15 cellular contexts compared by ENCODE assay signal in the genomic region with DNA sequence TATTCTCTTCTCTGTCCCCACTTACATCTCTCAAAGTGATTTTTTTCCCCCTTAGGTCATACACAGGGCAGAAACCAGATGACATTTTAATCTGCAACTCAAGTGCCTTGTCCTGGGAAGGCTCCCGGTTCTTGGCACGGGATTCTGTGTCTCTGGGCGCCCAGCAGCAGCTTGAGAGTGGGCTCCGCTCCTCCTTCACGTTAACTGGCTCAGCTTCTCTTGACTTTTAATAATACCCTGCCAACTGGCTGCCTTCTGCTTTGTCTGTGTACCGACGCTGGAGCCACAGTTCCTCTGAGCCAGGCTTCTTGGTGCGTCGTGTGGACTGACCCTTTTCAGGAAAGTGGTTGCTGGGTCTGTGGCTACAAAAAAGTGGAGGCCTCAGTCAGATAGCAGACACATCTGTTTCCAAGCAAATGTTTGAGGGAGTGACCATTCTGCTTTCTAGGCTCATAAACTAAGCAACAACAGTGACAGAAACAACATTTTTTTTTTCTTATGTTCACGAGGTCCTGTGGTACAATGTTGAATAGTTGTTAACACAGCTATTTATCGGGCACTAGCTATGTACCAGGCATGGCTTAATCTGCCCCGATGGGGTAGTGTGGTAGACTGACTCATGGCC.
DNase-seq lines count a peak whose midpoint lies in the region; ATAC-seq and TF ChIP-seq lines count a peak whose summit lies in the region.
"Had no signal": no experiment of that assay in that cellular context is flagged by ENCODE, and none has a peak within 500 bp of the region (broad histone marks: within the 10 kb centered on the region; RNA-seq: fewer than 3 reads in every experiment).

No MANE protein-coding gene starts in this region.

- intact Hi-C loops in dendritic cell treated with granulocyte-macrophage colony-stimulating factor and Interleukin-4, amounts not matched to agents 40 ng/mL and 50 ng/mL, for 4 days (cut with micrococcal nuclease) = no loop called here
- intact Hi-C loops in thyroid gland (cut with DNase I) = no loop called here

- peaks cover 70% of the 10 kb centered on the region for H3K4me1 Mint-ChIP-seq in dendritic cell treated with granulocyte-macrophage colony-stimulating factor and Interleukin-4, amounts not matched to agents 40 ng/mL and 50 ng/mL, for 4 days (ENCODE audit: low read depth)
- H3K4me1 Mint-ChIP-seq: activated naive CD4-positive, alpha-beta T cell treated with anti-CD3 and anti-CD28 coated beads, Interleukin-2, amount 10 ng/mL, durations not matched to agents 7 days and 5 days had no signal

- WGBS in thyroid gland, 2 donors = 17 to 29% methylated on average over 12 of the region's 12 CpGs

- DNase-seq in NCI-H1694 treated with DMSO at 0.1 percent for 48 hours (lab: John Stamatoyannopoulos, UW) (peak; percentile 24), NCI-H1694 (lab: John Stamatoyannopoulos, UW) (no peak), left lobe of liver (ENCODE audit: low spot score) (no peak), thyroid gland (peak; percentile 94 to 97), mucosa of gallbladder (ENCODE audit: low spot score) (no peak), HUDEP-2 (lab: John Stamatoyannopoulos, UW; ENCODE audit: unreplicated experiment in 76 of 76) (no peak), NCI-H345 treated with DMSO at 0.1 percent for 48 hours (lab: John Stamatoyannopoulos, UW; ENCODE audit: unreplicated experiment) (no peak)
- DNase-seq: 8988T; activated CD8-positive, alpha-beta memory T cell treated with anti-CD3 and anti-CD28 coated beads for 24 hours; activated naive CD4-positive, alpha-beta T cell treated with anti-CD3 and anti-CD28 coated beads, Interleukin-2, amount 10 ng/mL, durations not matched to agents 7 days and 5 days; NCI-H510A; nephron progenitor cell had no signal

- H3K9me3 Mint-ChIP-seq in dendritic cell treated with granulocyte-macrophage colony-stimulating factor and Interleukin-4, amounts not matched to agents 40 ng/mL and 50 ng/mL, for 4 days = no peaks in the 10 kb centered on the region
- H3K9me3 Mint-ChIP-seq: activated naive CD4-positive, alpha-beta T cell treated with anti-CD3 and anti-CD28 coated beads, Interleukin-2, amount 10 ng/mL, durations not matched to agents 7 days and 5 days; nephron progenitor cell had no signal

- H3K27ac Mint-ChIP-seq in dendritic cell treated with granulocyte-macrophage colony-stimulating factor and Interleukin-4, amounts not matched to agents 40 ng/mL and 50 ng/mL, for 4 days = peak overlapping the region; percentile 25
- H3K27ac Mint-ChIP-seq: activated naive CD4-positive, alpha-beta T cell treated with anti-CD3 and anti-CD28 coated beads, Interleukin-2, amount 10 ng/mL, durations not matched to agents 7 days and 5 days; nephron progenitor cell had no signal

- H3K36me3 Mint-ChIP-seq in dendritic cell treated with granulocyte-macrophage colony-stimulating factor and Interleukin-4, amounts not matched to agents 40 ng/mL and 50 ng/mL, for 4 days (ENCODE audit: low read depth) = no peaks in the 10 kb centered on the region
- H3K36me3 Mint-ChIP-seq: activated naive CD4-positive, alpha-beta T cell treated with anti-CD3 and anti-CD28 coated beads, Interleukin-2, amount 10 ng/mL, durations not matched to agents 7 days and 5 days had no signal

- no peaks in the 10 kb centered on the region for H3K36me3 ChIP-seq in thyroid gland
- H3K36me3 ChIP-seq: tibial nerve had no signal

- peak; percentile 62 for ATAC-seq in left lobe of liver
- ATAC-seq: esophagus mucosa had no signal

- H3K27me3 ChIP-seq in thyroid gland = no peaks in the 10 kb centered on the region
- H3K27me3 ChIP-seq: tibial nerve had no signal

- no peak overlapping the region for H3K4me3 ChIP-seq in thyroid gland (replicated peaks in 1 of 3)
- H3K4me3 ChIP-seq: tibial nerve had no signal

- H3K9me3 ChIP-seq in thyroid gland = no peaks in the 10 kb centered on the region
- H3K9me3 ChIP-seq: tibial nerve had no signal

- H3K4me1 ChIP-seq in thyroid gland = peaks cover 23 to 32% of the 10 kb centered on the region in 2 donors

- peak in 1 of 2 donors; percentile 36 for TF ChIP-seq POLR2A in thyroid gland (IDR thresholded peaks at IDR 0.05)

- no peak overlapping the region for H3K4me3 Mint-ChIP-seq in dendritic cell treated with granulocyte-macrophage colony-stimulating factor and Interleukin-4, amounts not matched to agents 40 ng/mL and 50 ng/mL, for 4 days
- H3K4me3 Mint-ChIP-seq: activated naive CD4-positive, alpha-beta T cell treated with anti-CD3 and anti-CD28 coated beads, Interleukin-2, amount 10 ng/mL, durations not matched to agents 7 days and 5 days; nephron progenitor cell had no signal

- H3K27ac ChIP-seq in thyroid gland = peak overlapping the region; percentile 57 to 91 (median 79)

- TF ChIP-seq CTCF in thyroid gland (IDR thresholded peaks at IDR 0.05) = no peak

- H3K27me3 Mint-ChIP-seq in dendritic cell treated with granulocyte-macrophage colony-stimulating factor and Interleukin-4, amounts not matched to agents 40 ng/mL and 50 ng/mL, for 4 days = peaks cover 26% of the 10 kb centered on the region

Comparison
In these comparisons a context has a peak if more than half of its experiments do, and no peak if none do; other contexts are left out.
1. DNase-seq: peak in NCI-H1694 treated with DMSO at 0.1 percent for 48 hours (single experiment) and thyroid gland (2 of 2); none in NCI-H1694 (single experiment), left lobe of liver (single experiment), mucosa of gallbladder (single experiment), HUDEP-2 (0 of 76) and NCI-H345 treated with DMSO at 0.1 percent for 48 hours (single experiment).